8 cellular contexts compared by ENCODE assay signal in the genomic region with DNA sequence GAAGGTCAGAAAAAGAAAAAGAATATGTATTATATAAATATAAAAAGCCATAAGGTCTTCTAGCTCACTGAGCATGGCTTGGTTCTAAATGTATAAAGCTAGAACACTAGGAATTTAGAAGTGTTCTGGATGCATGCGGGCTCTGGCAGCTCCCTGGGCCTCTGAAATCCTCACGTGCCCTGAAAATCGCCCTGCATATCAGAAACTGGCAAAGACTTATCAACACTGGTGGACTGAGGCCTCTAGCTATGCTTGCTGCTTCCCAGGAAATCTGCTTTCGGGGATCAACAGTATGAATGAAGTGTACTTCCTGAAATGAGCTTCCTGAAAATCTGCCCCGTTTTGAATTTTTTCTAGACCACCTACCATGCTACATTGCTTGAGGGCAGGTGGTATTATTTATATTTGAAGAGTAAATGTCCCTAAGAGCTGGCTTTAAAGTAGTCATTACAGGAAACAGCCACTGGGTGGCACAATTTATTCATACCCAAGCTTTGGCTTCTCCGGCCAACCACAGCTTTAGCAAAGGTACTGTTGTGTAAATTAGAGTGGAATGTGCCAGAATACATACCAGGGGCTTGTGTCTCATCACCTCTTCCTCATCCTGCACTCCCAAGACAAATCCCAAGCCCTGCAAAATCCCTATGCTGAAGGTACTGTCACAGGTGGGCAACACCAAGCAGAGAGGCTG. TPM values are rescaled to one million over a fixed set of nuclear protein-coding genes. Genes with fewer than 3 reads are reported as not detected.
DNase-seq lines count a peak whose midpoint lies in the region; ATAC-seq and TF ChIP-seq lines count a peak whose summit lies in the region.

No MANE protein-coding gene starts in this region.

- H3K4me1 ChIP-seq in neutrophil (ENCODE audit: control insufficient read depth in 1 of 2, insufficient read depth in 1 of 2, low read depth in 1 of 2, low read length in 1 of 2): no peaks in the 10 kb centered on the region

- no peaks in the 10 kb centered on the region for H3K9me3 ChIP-seq in neutrophil

- H3K36me3 ChIP-seq in neutrophil: peaks cover 15% of the 10 kb centered on the region

- no peak overlapping the region for H3K27ac ChIP-seq in neutrophil

- POLR2A ChIA-PET in activated CD4-positive, alpha-beta memory T cell treated with anti-CD3 and anti-CD28 coated beads, Interleukin-2, amount 10 ng/mL, durations not matched to agents 7 days and 5 days (lab: Charles Lee): interaction anchor here (0.9 to 1.4 kb wide), 6 partner anchors 9 to 296 kb away, joined by 3 to 4 read pairs (median 4); no protein-coding TSS in a partner anchor

- CTCF ChIA-PET in activated CD4-positive, alpha-beta memory T cell treated with anti-CD3 and anti-CD28 coated beads, Interleukin-2, amount 10 ng/mL, durations not matched to agents 7 days and 5 days (lab: Charles Lee): interaction anchor here (0.7 to 4.0 kb wide), 54 partner anchors 8 to 667 kb away, joined by 3 to 95 read pairs (median 4); partner anchors contain the start of genes CCR4, CRTAP, PDCD6IP and UBP1

- DNase-seq in COR-L47 (lab: John Stamatoyannopoulos, UW) (peak; percentile 28), GM19238 (ENCODE audit: insufficient read length, low spot score) (peak; percentile 50), NCI-H510A (lab: John Stamatoyannopoulos, UW) (peak; percentile 15), fibroblast of villous mesenchyme (ENCODE audit: low read depth) (peak; percentile 71)
- DNase-seq in activated CD4-positive, alpha-beta memory T cell treated with anti-CD3 and anti-CD28 coated beads, Interleukin-2, amount 10 ng/mL, durations not matched to agents 7 days and 5 days: peak; percentile 40
- no peak for DNase-seq in activated effector memory CD4-positive, alpha-beta T cell treated with anti-CD3 and anti-CD28 coated beads, Interleukin-2, amount 50 U/mL, for 16 hours

- H3K4me3 ChIP-seq in fibroblast of villous mesenchyme (ENCODE audit: low read depth, low read length) (no peak overlapping the region), neutrophil (ENCODE audit: low read depth in 1 of 2, low read length in 1 of 2) (no peak overlapping the region)

- H3K9me3 Mint-ChIP-seq in activated CD4-positive, alpha-beta memory T cell treated with anti-CD3 and anti-CD28 coated beads, Interleukin-2, amount 10 ng/mL, durations not matched to agents 7 days and 5 days: no peaks in the 10 kb centered on the region

- no peak overlapping the region for H3K4me3 Mint-ChIP-seq in activated CD4-positive, alpha-beta memory T cell treated with anti-CD3 and anti-CD28 coated beads, Interleukin-2, amount 10 ng/mL, durations not matched to agents 7 days and 5 days

- H3K27me3 ChIP-seq in neutrophil: no peaks in the 10 kb centered on the region

- no peaks in the 10 kb centered on the region for H3K27me3 Mint-ChIP-seq in activated CD4-positive, alpha-beta memory T cell treated with anti-CD3 and anti-CD28 coated beads, Interleukin-2, amount 10 ng/mL, durations not matched to agents 7 days and 5 days

- TF ChIP-seq CTCF in fibroblast of villous mesenchyme (IDR thresholded peaks at IDR 0.05; ENCODE audit: insufficient read depth, low read depth, low read length) (peak; percentile 69), neutrophil (IDR thresholded peaks at IDR 0.05) (peak; percentile 87)

- no peak overlapping the region for H3K27ac Mint-ChIP-seq in activated CD4-positive, alpha-beta memory T cell treated with anti-CD3 and anti-CD28 coated beads, Interleukin-2, amount 10 ng/mL, durations not matched to agents 7 days and 5 days

- peak; percentile 61 for ATAC-seq in HG03196 (IDR thresholded peaks at IDR 0.05; ENCODE audit: unreplicated experiment)

- peaks cover 6% of the 10 kb centered on the region for H3K36me3 Mint-ChIP-seq in activated CD4-positive, alpha-beta memory T cell treated with anti-CD3 and anti-CD28 coated beads, Interleukin-2, amount 10 ng/mL, durations not matched to agents 7 days and 5 days (ENCODE audit: low read depth)

- peaks cover 4% of the 10 kb centered on the region for H3K4me1 Mint-ChIP-seq in activated CD4-positive, alpha-beta memory T cell treated with anti-CD3 and anti-CD28 coated beads, Interleukin-2, amount 10 ng/mL, durations not matched to agents 7 days and 5 days

RNA-seq across cellular contexts. Expression of gene CRTAP, which starts 17.7 kb away (rescaled TPM):
- 10 to 100 TPM; 40.9 to 42.6 TPM for total RNA-seq in activated CD4-positive, alpha-beta memory T cell treated with anti-CD3 and anti-CD28 coated beads, Interleukin-2, amount 10 ng/mL, durations not matched to agents 7 days and 5 days
- 145 and 196 TPM in 2 replicates for total RNA-seq in fibroblast of villous mesenchyme

RNA-seq across cellular contexts. Expression of gene GLB1, which starts 34.5 kb away (rescaled TPM):
- 10 to 100 TPM; 50.0 to 51.7 TPM for total RNA-seq in activated CD4-positive, alpha-beta memory T cell treated with anti-CD3 and anti-CD28 coated beads, Interleukin-2, amount 10 ng/mL, durations not matched to agents 7 days and 5 days
- total RNA-seq in fibroblast of villous mesenchyme: 49.3 and 63.5 TPM in 2 replicates

RNA-seq across cellular contexts. Expression of gene TMPPE, which starts 34.5 kb away (rescaled TPM):
- 1 to 10 TPM; 9.1 to 9.7 TPM for total RNA-seq in activated CD4-positive, alpha-beta memory T cell treated with anti-CD3 and anti-CD28 coated beads, Interleukin-2, amount 10 ng/mL, durations not matched to agents 7 days and 5 days
- 4.8 and 7.3 TPM in 2 replicates for total RNA-seq in fibroblast of villous mesenchyme
